ENCODE assay signal across 1 cellular context in the genomic region with DNA sequence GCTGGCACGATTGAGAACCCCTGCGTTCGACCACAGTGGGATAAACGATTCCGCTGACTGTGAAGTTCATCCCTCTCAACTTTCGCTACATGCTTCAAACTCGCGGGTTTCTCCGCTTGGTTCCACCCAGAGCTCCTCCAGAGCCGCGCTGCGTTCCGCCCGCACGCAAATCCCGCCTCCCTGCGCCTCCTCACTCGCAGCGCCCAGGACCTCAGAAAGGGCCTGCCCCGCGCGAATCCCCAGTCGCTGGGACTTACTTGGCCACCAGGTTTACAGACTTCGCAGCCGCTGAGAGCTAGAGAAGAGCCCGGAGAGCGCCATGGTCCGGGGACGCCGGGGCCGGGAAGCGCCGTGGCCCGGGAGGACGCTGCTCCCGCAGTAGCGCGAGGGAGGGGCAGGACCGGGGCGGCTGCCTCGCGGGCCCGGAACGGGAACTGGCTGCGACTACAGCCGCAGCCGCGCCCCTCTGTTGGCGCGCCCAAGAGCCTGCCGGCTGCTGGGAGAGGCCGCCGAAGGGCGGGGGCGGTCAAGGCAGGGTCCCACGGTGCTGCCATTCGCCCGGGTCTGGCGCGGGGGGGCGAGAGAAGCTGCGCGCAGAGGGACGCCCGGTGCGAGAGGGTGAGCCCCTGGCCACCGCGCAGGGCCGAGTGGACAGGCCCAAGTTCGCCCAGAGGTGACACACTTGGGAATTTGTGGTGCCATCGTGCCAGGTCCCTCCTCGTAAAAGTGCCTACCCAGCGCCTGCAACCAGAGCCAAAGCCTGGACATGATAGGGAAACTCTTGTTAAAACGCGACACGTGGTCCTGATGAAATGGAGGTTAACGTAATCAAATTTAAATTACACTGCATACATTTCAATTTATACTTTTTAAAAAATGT.
TF ChIP-seq lines count a peak whose summit lies in the region.

A gene with protein sequence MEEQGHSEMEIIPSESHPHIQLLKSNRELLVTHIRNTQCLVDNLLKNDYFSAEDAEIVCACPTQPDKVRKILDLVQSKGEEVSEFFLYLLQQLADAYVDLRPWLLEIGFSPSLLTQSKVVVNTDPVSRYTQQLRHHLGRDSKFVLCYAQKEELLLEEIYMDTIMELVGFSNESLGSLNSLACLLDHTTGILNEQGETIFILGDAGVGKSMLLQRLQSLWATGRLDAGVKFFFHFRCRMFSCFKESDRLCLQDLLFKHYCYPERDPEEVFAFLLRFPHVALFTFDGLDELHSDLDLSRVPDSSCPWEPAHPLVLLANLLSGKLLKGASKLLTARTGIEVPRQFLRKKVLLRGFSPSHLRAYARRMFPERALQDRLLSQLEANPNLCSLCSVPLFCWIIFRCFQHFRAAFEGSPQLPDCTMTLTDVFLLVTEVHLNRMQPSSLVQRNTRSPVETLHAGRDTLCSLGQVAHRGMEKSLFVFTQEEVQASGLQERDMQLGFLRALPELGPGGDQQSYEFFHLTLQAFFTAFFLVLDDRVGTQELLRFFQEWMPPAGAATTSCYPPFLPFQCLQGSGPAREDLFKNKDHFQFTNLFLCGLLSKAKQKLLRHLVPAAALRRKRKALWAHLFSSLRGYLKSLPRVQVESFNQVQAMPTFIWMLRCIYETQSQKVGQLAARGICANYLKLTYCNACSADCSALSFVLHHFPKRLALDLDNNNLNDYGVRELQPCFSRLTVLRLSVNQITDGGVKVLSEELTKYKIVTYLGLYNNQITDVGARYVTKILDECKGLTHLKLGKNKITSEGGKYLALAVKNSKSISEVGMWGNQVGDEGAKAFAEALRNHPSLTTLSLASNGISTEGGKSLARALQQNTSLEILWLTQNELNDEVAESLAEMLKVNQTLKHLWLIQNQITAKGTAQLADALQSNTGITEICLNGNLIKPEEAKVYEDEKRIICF (minus strand): TSS at position 436 of the 880 bp plus-strand sequence. CDS start 21,863 bp downstream, outside the sequence.

TF ChIP-seq in HepG2, 621 proteins besides CTCF, POLR2A, EP300 and RAD21 (continued from another document and continues in another):
- TF ChIP-seq, protein P1, sequence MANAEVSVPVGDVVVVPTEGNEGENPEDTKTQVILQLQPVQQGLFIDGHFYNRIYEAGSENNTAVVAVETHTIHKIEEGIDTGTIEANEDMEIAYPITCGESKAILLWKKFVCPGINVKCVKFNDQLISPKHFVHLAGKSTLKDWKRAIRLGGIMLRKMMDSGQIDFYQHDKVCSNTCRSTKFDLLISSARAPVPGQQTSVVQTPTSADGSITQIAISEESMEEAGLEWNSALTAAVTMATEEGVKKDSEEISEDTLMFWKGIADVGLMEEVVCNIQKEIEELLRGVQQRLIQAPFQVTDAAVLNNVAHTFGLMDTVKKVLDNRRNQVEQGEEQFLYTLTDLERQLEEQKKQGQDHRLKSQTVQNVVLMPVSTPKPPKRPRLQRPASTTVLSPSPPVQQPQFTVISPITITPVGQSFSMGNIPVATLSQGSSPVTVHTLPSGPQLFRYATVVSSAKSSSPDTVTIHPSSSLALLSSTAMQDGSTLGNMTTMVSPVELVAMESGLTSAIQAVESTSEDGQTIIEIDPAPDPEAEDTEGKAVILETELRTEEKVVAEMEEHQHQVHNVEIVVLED (CRISPR knock-in tag; IDR thresholded peaks at IDR 0.05; ENCODE audit: borderline replicate concordance), result peak; percentile 77
- TF ChIP-seq RXRB (CRISPR knock-in tag; IDR thresholded peaks at IDR 0.05; ENCODE audit: borderline replicate concordance) (0 out of 2 replicates have a peak, but pooled peaks have one; percentile 20), ZSCAN25 (CRISPR knock-in tag; IDR thresholded peaks at IDR 0.05) (peak; percentile 57), KMT2B (CRISPR knock-in tag; IDR thresholded peaks at IDR 0.05) (peak; percentile 71), PAX8 (CRISPR knock-in tag; IDR thresholded peaks at IDR 0.05; ENCODE audit: borderline replicate concordance) (peak; percentile 83; the same call in 1 of the 2 replicates), HCFC1 (IDR thresholded peaks at IDR 0.05; ENCODE audit: low read depth, low read length) (no peak), SRSF1 (optimal IDR thresholded peaks at IDR 0.05; ENCODE audit: low read depth, low read length) (peak; percentile 83), SP5 (CRISPR knock-in tag; IDR thresholded peaks at IDR 0.05; ENCODE audit: borderline replicate concordance, low read depth) (0 out of 2 replicates have a peak, but pooled peaks have one; percentile 36), ZNF33B (CRISPR knock-in tag; IDR thresholded peaks at IDR 0.05) (0 out of 2 replicates have a peak, but pooled peaks have one; percentile 58), RBFOX2 (IDR thresholded peaks at IDR 0.05; ENCODE audit: low read depth, low read length) (peak; percentile 85), FOXO1 (CRISPR knock-in tag; IDR thresholded peaks at IDR 0.05) (no peak), GFI1 (CRISPR knock-in tag; IDR thresholded peaks at IDR 0.05; ENCODE audit: borderline replicate concordance) (0 out of 2 replicates have a peak, but pooled peaks have one; percentile 68), ZNF180 (CRISPR knock-in tag; IDR thresholded peaks at IDR 0.05; ENCODE audit: borderline replicate concordance, low read depth) (no peak), POGZ (CRISPR knock-in tag; IDR thresholded peaks at IDR 0.05) (peak; percentile 29), JDP2 (CRISPR knock-in tag; IDR thresholded peaks at IDR 0.05; ENCODE audit: borderline replicate concordance) (no peak), ZNF468 (CRISPR knock-in tag; IDR thresholded peaks at IDR 0.05) (no peak), KAT7 (CRISPR knock-in tag; IDR thresholded peaks at IDR 0.05; ENCODE audit: borderline replicate concordance) (peak; percentile 70; the same call in 1 of the 2 replicates), ZNF205 (CRISPR knock-in tag; IDR thresholded peaks at IDR 0.05) (no peak), KAT2B (IDR thresholded peaks at IDR 0.05; ENCODE audit: borderline replicate concordance, low read depth, low read length) (no peak), ZKSCAN8 (CRISPR knock-in tag; IDR thresholded peaks at IDR 0.05; ENCODE audit: borderline replicate concordance) (no peak), ZBTB7A (CRISPR knock-in tag; IDR thresholded peaks at IDR 0.05) (no peak)
- TF ChIP-seq, protein P2, sequence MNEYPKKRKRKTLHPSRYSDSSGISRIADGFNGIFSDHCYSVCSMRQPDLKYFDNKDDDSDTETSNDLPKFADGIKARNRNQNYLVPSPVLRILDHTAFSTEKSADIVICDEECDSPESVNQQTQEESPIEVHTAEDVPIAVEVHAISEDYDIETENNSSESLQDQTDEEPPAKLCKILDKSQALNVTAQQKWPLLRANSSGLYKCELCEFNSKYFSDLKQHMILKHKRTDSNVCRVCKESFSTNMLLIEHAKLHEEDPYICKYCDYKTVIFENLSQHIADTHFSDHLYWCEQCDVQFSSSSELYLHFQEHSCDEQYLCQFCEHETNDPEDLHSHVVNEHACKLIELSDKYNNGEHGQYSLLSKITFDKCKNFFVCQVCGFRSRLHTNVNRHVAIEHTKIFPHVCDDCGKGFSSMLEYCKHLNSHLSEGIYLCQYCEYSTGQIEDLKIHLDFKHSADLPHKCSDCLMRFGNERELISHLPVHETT (CRISPR knock-in tag; conservative IDR thresholded peaks at IDR 0.05), result 0 out of 2 replicates have a peak, but pooled peaks have one; percentile 63
- TF ChIP-seq, protein P3, sequence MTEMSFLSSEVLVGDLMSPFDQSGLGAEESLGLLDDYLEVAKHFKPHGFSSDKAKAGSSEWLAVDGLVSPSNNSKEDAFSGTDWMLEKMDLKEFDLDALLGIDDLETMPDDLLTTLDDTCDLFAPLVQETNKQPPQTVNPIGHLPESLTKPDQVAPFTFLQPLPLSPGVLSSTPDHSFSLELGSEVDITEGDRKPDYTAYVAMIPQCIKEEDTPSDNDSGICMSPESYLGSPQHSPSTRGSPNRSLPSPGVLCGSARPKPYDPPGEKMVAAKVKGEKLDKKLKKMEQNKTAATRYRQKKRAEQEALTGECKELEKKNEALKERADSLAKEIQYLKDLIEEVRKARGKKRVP (CRISPR knock-in tag; IDR thresholded peaks at IDR 0.05), result 0 out of 4 replicates have a peak, but pooled peaks of 1 of the 2 experiments have one; percentile 38
- TF ChIP-seq, protein P4, sequence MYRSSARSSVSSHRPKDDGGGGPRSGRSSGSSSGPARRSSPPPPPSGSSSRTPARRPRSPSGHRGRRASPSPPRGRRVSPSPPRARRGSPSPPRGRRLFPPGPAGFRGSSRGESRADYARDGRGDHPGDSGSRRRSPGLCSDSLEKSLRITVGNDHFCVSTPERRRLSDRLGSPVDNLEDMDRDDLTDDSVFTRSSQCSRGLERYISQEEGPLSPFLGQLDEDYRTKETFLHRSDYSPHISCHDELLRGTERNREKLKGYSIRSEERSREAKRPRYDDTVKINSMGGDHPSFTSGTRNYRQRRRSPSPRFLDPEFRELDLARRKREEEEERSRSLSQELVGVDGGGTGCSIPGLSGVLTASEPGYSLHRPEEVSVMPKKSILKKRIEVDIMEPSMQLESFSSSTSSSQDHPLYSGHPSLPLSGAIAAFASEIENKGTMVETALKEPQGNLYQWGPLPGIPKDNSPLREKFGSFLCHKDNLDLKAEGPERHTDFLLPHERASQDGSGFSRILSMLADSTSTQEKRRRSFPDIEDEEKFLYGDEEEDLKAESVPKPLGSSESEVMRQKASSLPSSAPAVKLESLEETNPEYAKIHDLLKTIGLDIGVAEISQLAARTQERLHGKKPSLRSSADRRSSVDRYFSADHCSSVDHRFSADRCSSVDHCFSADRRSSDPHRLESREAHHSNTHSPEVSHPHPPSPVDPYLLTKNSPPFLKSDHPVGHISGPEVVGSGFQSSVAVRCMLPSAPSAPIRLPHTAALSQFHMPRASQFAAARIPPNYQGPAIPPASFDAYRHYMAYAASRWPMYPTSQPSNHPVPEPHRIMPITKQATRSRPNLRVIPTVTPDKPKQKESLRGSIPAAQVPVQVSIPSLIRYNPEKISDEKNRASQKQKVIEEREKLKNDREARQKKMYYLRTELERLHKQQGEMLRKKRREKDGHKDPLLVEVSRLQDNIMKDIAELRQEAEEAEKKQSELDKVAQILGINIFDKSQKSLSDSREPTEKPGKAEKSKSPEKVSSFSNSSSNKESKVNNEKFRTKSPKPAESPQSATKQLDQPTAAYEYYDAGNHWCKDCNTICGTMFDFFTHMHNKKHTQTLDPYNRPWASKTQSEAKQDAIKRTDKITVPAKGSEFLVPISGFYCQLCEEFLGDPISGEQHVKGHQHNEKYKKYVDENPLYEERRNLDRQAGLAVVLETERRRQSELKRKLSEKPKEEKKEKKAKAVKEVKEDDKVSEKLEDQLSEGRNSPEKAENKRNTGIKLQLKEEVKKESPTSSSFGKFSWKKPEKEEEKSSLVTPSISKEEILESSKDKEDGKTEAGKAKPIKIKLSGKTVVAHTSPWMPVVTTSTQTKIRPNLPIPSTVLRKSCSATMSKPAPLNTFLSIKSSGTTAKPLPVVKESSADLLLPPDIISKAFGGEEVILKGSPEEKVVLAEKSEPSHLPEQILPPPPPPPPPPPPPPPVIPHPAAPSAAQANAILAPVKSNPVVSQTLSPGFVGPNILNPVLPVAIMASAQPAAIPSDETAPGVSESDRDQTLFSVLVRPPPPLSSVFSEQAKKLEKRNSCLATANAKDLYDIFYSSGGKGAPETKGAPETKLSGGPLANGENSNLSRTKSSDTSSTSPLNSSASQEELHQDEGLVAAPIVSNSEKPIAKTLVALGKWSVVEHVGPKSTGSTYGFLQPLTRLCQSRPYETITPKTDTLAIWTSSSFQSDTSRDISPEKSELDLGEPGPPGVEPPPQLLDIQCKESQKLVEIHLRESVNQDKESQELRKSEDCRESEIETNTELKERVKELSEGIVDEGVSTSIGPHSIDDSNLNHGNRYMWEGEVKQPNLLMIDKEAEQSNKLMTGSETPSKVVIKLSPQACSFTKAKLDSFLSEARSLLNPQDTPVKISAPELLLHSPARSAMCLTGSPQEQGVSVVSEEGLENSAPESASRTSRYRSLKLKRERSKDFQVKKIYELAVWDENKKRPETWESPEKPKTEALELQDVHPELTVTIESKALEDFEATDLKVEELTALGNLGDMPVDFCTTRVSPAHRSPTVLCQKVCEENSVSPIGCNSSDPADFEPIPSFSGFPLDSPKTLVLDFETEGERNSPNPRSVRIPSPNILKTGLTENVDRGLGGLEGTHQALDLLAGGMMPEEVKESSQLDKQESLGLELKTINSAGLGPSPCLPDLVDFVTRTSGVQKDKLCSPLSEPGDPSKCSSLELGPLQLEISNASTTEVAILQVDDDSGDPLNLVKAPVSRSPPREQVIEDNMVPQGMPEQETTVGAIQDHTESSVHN (CRISPR knock-in tag; IDR thresholded peaks at IDR 0.05), result 0 out of 2 replicates have a peak, but pooled peaks have one; percentile 25
- TF ChIP-seq, protein P5, sequence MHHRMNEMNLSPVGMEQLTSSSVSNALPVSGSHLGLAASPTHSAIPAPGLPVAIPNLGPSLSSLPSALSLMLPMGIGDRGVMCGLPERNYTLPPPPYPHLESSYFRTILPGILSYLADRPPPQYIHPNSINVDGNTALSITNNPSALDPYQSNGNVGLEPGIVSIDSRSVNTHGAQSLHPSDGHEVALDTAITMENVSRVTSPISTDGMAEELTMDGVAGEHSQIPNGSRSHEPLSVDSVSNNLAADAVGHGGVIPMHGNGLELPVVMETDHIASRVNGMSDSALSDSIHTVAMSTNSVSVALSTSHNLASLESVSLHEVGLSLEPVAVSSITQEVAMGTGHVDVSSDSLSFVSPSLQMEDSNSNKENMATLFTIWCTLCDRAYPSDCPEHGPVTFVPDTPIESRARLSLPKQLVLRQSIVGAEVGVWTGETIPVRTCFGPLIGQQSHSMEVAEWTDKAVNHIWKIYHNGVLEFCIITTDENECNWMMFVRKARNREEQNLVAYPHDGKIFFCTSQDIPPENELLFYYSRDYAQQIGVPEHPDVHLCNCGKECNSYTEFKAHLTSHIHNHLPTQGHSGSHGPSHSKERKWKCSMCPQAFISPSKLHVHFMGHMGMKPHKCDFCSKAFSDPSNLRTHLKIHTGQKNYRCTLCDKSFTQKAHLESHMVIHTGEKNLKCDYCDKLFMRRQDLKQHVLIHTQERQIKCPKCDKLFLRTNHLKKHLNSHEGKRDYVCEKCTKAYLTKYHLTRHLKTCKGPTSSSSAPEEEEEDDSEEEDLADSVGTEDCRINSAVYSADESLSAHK (CRISPR knock-in tag; IDR thresholded peaks at IDR 0.05; ENCODE audit: borderline replicate concordance), result no peak
- TF ChIP-seq, protein P6, sequence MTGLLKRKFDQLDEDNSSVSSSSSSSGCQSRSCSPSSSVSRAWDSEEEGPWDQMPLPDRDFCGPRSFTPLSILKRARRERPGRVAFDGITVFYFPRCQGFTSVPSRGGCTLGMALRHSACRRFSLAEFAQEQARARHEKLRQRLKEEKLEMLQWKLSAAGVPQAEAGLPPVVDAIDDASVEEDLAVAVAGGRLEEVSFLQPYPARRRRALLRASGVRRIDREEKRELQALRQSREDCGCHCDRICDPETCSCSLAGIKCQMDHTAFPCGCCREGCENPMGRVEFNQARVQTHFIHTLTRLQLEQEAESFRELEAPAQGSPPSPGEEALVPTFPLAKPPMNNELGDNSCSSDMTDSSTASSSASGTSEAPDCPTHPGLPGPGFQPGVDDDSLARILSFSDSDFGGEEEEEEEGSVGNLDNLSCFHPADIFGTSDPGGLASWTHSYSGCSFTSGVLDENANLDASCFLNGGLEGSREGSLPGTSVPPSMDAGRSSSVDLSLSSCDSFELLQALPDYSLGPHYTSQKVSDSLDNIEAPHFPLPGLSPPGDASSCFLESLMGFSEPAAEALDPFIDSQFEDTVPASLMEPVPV (CRISPR knock-in tag; IDR thresholded peaks at IDR 0.05), result no peak
- TF ChIP-seq, protein P7, sequence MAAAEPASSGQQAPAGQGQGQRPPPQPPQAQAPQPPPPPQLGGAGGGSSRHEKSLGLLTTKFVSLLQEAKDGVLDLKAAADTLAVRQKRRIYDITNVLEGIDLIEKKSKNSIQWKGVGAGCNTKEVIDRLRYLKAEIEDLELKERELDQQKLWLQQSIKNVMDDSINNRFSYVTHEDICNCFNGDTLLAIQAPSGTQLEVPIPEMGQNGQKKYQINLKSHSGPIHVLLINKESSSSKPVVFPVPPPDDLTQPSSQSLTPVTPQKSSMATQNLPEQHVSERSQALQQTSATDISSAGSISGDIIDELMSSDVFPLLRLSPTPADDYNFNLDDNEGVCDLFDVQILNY (CRISPR knock-in tag; conservative IDR thresholded peaks at IDR 0.05), result 0 out of 2 replicates have a peak, but pooled peaks have one; percentile 22
